17 cellular contexts compared by ENCODE assay signal in genomic region chr7:25710954-25711353, GRCh38.
DNase-seq lines count a peak whose midpoint lies in the region; ATAC-seq and TF ChIP-seq lines count a peak whose summit lies in the region.
"Had no signal": no experiment of that assay in that cellular context is flagged by ENCODE, and none has a peak within 500 bp of the region (broad histone marks: within the 10 kb centered on the region; RNA-seq: fewer than 3 reads in every experiment).

No MANE protein-coding gene starts in this region.

- no peak overlapping the region for H3K9ac ChIP-seq in skeletal muscle tissue (ENCODE audit: low read depth in 1 of 3, low read length in 3 of 3)
- H3K9ac ChIP-seq: GM23248 had no signal

- no peak overlapping the region for H3K4me3 ChIP-seq in left ventricle myocardium inferior
- no peak overlapping the region for H3K4me3 ChIP-seq in SJCRH30
- peak overlapping the region in 1 of 3 donors; percentile 8 for H3K4me3 ChIP-seq in skeletal muscle tissue (ENCODE audit: low read length in 3 of 3)
- H3K4me3 ChIP-seq: GM23248 had no signal

- no peaks in the 10 kb centered on the region for H3K36me3 ChIP-seq in left ventricle myocardium inferior
- H3K36me3 ChIP-seq in SJCRH30 = no peaks in the 10 kb centered on the region
- no peaks in the 10 kb centered on the region for H3K36me3 ChIP-seq in skeletal muscle tissue (ENCODE audit: control insufficient read depth in 3 of 3, insufficient read depth in 3 of 3, low read length in 3 of 3)
- H3K36me3 ChIP-seq: BE2C had no signal

- TF ChIP-seq POLR2A in erythroblast (IDR thresholded peaks at IDR 0.05; ENCODE audit: low read length) = no peak

- peaks cover 7% of the 10 kb centered on the region for H3K9me3 Mint-ChIP-seq in nephron

- H3K4me3 Mint-ChIP-seq in nephron = no peak overlapping the region
- H3K4me3 Mint-ChIP-seq: CD4-positive, CD25-positive, alpha-beta regulatory T cell; CD8-positive, alpha-beta memory T cell had no signal

- DNase-seq in left ventricle myocardium inferior = no peak
- no peak for DNase-seq in left cardiac atrium
- no peak for DNase-seq in SJCRH30
- DNase-seq in erythroblast (lab: John Stamatoyannopoulos, UW) = no peak
- no peak for DNase-seq in SHP77 treated with DMSO at 0.1 percent for 48 hours (lab: John Stamatoyannopoulos, UW)
- DNase-seq: 8988T; BE2C; C1 segment of cervical spinal cord; Caco-2; CD4-positive, CD25-positive, alpha-beta regulatory T cell; CD8-positive, alpha-beta memory T cell; GM23248; HCEC 1CT had no signal

- ATAC-seq in left cardiac atrium (no peak), HG03039 (IDR thresholded peaks at IDR 0.05; ENCODE audit: unreplicated experiment) (no peak)

- H3K27ac ChIP-seq in left ventricle myocardium inferior (replicated peaks) = peak overlapping the region; percentile 53
- peak overlapping the region; percentile 96 for H3K27ac ChIP-seq in SJCRH30
- peak overlapping the region; percentile 11 for H3K27ac ChIP-seq in skeletal muscle tissue (ENCODE audit: low read depth, low read length)
- H3K27ac ChIP-seq: GM23248, HL-60 had no signal

- no peaks in the 10 kb centered on the region for H3K27me3 Mint-ChIP-seq in nephron (ENCODE audit: low read depth)

- peak overlapping the region in 2 of 3 experiments; percentile 54 to 72 for H3K27ac Mint-ChIP-seq in nephron
- H3K27ac Mint-ChIP-seq: CD4-positive, CD25-positive, alpha-beta regulatory T cell; CD8-positive, alpha-beta memory T cell had no signal

- TF ChIP-seq CTCF in left ventricle myocardium inferior (IDR thresholded peaks at IDR 0.05; ENCODE audit: borderline replicate concordance) = no peak
- TF ChIP-seq CTCF in nephron (IDR thresholded peaks at IDR 0.05; ENCODE audit: unreplicated experiment in 3 of 3) = no peak

- no peaks in the 10 kb centered on the region for H3K27me3 ChIP-seq in left ventricle myocardium inferior (ENCODE audit: low read depth)
- H3K27me3 ChIP-seq in SJCRH30 = no peaks in the 10 kb centered on the region
- H3K27me3 ChIP-seq in skeletal muscle tissue (ENCODE audit: control insufficient read depth in 3 of 3, insufficient read depth in 3 of 3, low read length in 3 of 3) = no peaks in the 10 kb centered on the region
- H3K27me3 ChIP-seq: BE2C had no signal

- no peaks in the 10 kb centered on the region for H3K36me3 Mint-ChIP-seq in nephron (ENCODE audit: low read depth)
- H3K36me3 Mint-ChIP-seq: CD4-positive, CD25-positive, alpha-beta regulatory T cell; CD8-positive, alpha-beta memory T cell had no signal

- peaks cover 81% of the 10 kb centered on the region for H3K4me1 Mint-ChIP-seq in nephron
- H3K4me1 Mint-ChIP-seq: CD4-positive, CD25-positive, alpha-beta regulatory T cell; CD8-positive, alpha-beta memory T cell had no signal

- H3K4me1 ChIP-seq in left ventricle myocardium inferior = peaks cover 36% of the 10 kb centered on the region
- peaks cover 77% of the 10 kb centered on the region for H3K4me1 ChIP-seq in SJCRH30
- H3K4me1 ChIP-seq in skeletal muscle tissue (ENCODE audit: control insufficient read depth in 3 of 3, insufficient read depth in 3 of 3, low read length in 3 of 3) = peaks cover 23 to 32% (median 31%) of the 10 kb centered on the region in 3 donors
- H3K4me1 ChIP-seq: Caco-2 had no signal

- intact Hi-C loops in left ventricle myocardium inferior (cut with micrococcal nuclease) (loop anchor here (10.0 kb wide), 1 partner anchor 134 kb away; no protein-coding TSS in a partner anchor), left cardiac atrium (cut with DNase I) (no loop called here)

- H3K9me3 ChIP-seq in left ventricle myocardium inferior (replicated peaks) (no peaks in the 10 kb centered on the region), SJCRH30 (replicated peaks) (peaks cover 12% of the 10 kb centered on the region), skeletal muscle tissue (ENCODE audit: control insufficient read depth in 3 of 3, low read length in 3 of 3) (no peaks in the 10 kb centered on the region)
- H3K9me3 ChIP-seq: BE2C, Caco-2 had no signal

Comparison
In these comparisons a context has a peak if more than half of its experiments do, and no peak if none do; other contexts are left out.
1. H3K27ac ChIP-seq: peak in every context shown above with its lines; median percentile 96 in SJCRH30; 53 in left ventricle myocardium inferior; 11 in skeletal muscle tissue.